ENCODE assay signal across 8 cellular contexts in genomic region chr15:85794598-85795319, GRCh38. TPM values are rescaled to one million over a fixed set of nuclear protein-coding genes. Genes with fewer than 3 reads are reported as not detected.
DNase-seq lines count a peak whose midpoint lies in the region; ATAC-seq and TF ChIP-seq lines count a peak whose summit lies in the region.

Gene KLHL25 (minus strand): TSS chr15:85794925. CDS start chr15:85769810, 25,115 bp downstream.

- H3K36me3 ChIP-seq in kidney epithelial cell (ENCODE audit: control insufficient read depth, insufficient read depth, low read length): no peaks in the 10 kb centered on the region

- DNase-seq in AG10803 (ENCODE audit: low read depth) (peak; percentile 94), NCI-H446 (lab: John Stamatoyannopoulos, UW) (peak; percentile 78 to 94), cerebellum (ENCODE audit: low spot score) (peak; percentile 99), kidney epithelial cell (ENCODE audit: low read depth) (peak; percentile 77)
- peak; percentile 89 for DNase-seq in activated CD4-positive, CD25-positive, alpha-beta regulatory T cell treated with anti-CD3 and anti-CD28 coated beads, Interleukin-2, amount 50 U/mL, for 72 hours
- DNase-seq in stimulated activated CD4-positive, alpha-beta T cell treated with anti-CD3 and anti-CD28 coated beads, Interleukin-15, amount 100 ng/mL, for 24 hours: peak; percentile 94

- no peaks in the 10 kb centered on the region for H3K27me3 ChIP-seq in kidney epithelial cell (ENCODE audit: control insufficient read depth, insufficient read depth, low read length)

- peak within 1 kb of the TSS; percentile 84 for H3K4me3 ChIP-seq in AG10803 (ENCODE audit: low read length)
- H3K4me3 ChIP-seq in kidney epithelial cell (ENCODE audit: low read depth, low read length): peak within 1 kb of the TSS; percentile 62

- ATAC-seq in GM19043 (IDR thresholded peaks at IDR 0.05; ENCODE audit: low read depth, unreplicated experiment) (peak; percentile 99), HG03354 (IDR thresholded peaks at IDR 0.05; ENCODE audit: poor library complexity, severe bottlenecking, unreplicated experiment) (peak; percentile 98)

- TF ChIP-seq CTCF in AG10803 (conservative IDR thresholded peaks at IDR 0.05; ENCODE audit: low read length) (no peak), kidney epithelial cell (IDR thresholded peaks at IDR 0.05; ENCODE audit: insufficient read depth, low read length, poor library complexity, severe bottlenecking) (no peak)

RNA-seq across cellular contexts. Expression of gene KLHL25, which starts in this region (rescaled TPM):
- total RNA-seq in cerebellum (38.5 TPM), kidney epithelial cell (13.2 and 14.8 TPM in 2 replicates)

Comparison
In these comparisons a context has a peak if more than half of its experiments do, and no peak if none do; other contexts are left out.
1. Peak in every context shown above with its lines: DNase-seq, ATAC-seq and H3K4me3 ChIP-seq.